In genomic region chr11:64260147-64260708, GRCh38 we compare ENCODE assay signal across 16 cellular contexts. TPM values are rescaled to one million over a fixed set of nuclear protein-coding genes. Genes with fewer than 3 reads are reported as not detected.
DNase-seq lines count a peak whose midpoint lies in the region; ATAC-seq lines count a peak whose summit lies in the region.
"Had no signal": no experiment of that assay in that cellular context is flagged by ENCODE, and none has a peak within 500 bp of the region (broad histone marks: within the 10 kb centered on the region; RNA-seq: fewer than 3 reads in every experiment).

No MANE protein-coding gene starts in this region.

- peaks cover 7% of the 10 kb centered on the region for H3K36me3 Mint-ChIP-seq in activated CD4-positive, alpha-beta T cell treated with anti-CD3 and anti-CD28 coated beads for 36 hours (ENCODE audit: low read depth)
- peaks cover 19% of the 10 kb centered on the region for H3K36me3 Mint-ChIP-seq in memory B cell

- H3K27me3 Mint-ChIP-seq in activated CD4-positive, alpha-beta T cell treated with anti-CD3 and anti-CD28 coated beads for 36 hours, result no peaks in the 10 kb centered on the region
- no peaks in the 10 kb centered on the region for H3K27me3 Mint-ChIP-seq in memory B cell

- CTCF ChIA-PET in activated CD4-positive, alpha-beta T cell treated with anti-CD3 and anti-CD28 coated beads for 36 hours (lab: Charles Lee), result interaction anchor here (1.6 kb wide), 1 partner anchor 10 kb away, joined by 3 read pairs; no protein-coding TSS in a partner anchor

- no peak overlapping the region for H3K4me3 Mint-ChIP-seq in activated CD4-positive, alpha-beta T cell treated with anti-CD3 and anti-CD28 coated beads for 36 hours
- no peak overlapping the region for H3K4me3 Mint-ChIP-seq in memory B cell
- H3K4me3 Mint-ChIP-seq: mesothelial cell of epicardium had no signal

- no peak overlapping the region for H3K27ac Mint-ChIP-seq in activated CD4-positive, alpha-beta T cell treated with anti-CD3 and anti-CD28 coated beads for 36 hours
- peak overlapping the region; percentile 64 for H3K27ac Mint-ChIP-seq in memory B cell
- H3K27ac Mint-ChIP-seq: mesothelial cell of epicardium had no signal

- intact Hi-C loops in activated CD4-positive, alpha-beta T cell treated with anti-CD3 and anti-CD28 coated beads for 36 hours (cut with DNase I, micrococcal nuclease), result no loop called here

- POLR2A ChIA-PET in activated CD4-positive, alpha-beta T cell treated with anti-CD3 and anti-CD28 coated beads for 36 hours (lab: Charles Lee), result no interaction called here

- no peaks in the 10 kb centered on the region for H3K9me3 Mint-ChIP-seq in activated CD4-positive, alpha-beta T cell treated with anti-CD3 and anti-CD28 coated beads for 36 hours (ENCODE audit: low read depth)
- no peaks in the 10 kb centered on the region for H3K9me3 Mint-ChIP-seq in memory B cell
- H3K9me3 Mint-ChIP-seq: mesothelial cell of epicardium had no signal

- peak; percentile 43 for ATAC-seq in activated CD4-positive, alpha-beta T cell treated with anti-CD3 and anti-CD28 coated beads for 36 hours
- ATAC-seq in memory B cell (ENCODE audit: low read depth), result no peak
- no peak for ATAC-seq in HG02885 (IDR thresholded peaks at IDR 0.05; ENCODE audit: poor library complexity, unreplicated experiment)
- ATAC-seq: esophagus mucosa, upper lobe of right lung had no signal

- H3K4me1 Mint-ChIP-seq in activated CD4-positive, alpha-beta T cell treated with anti-CD3 and anti-CD28 coated beads for 36 hours, result peaks cover 11% of the 10 kb centered on the region
- H3K4me1 Mint-ChIP-seq in memory B cell, result peaks cover 9% of the 10 kb centered on the region

- no peak for DNase-seq in activated CD4-positive, alpha-beta T cell treated with anti-CD3 and anti-CD28 coated beads for 36 hours
- DNase-seq in activated CD4-positive, alpha-beta T cell treated with anti-CD3 and anti-CD28 coated beads, Interleukin-2, amount 50 U/mL, for 4 hours, result no peak
- no peak for DNase-seq in memory B cell (ENCODE audit: low spot score in 2 of 2)
- DNase-seq: 8988T; activated naive CD4-positive, alpha-beta T cell; C1 segment of cervical spinal cord; dermis blood vessel endothelial cell; glutamatergic neuron; GM23248; NCI-H187; nucleus accumbens; stimulated activated CD4-positive, alpha-beta T cell treated with anti-CD3 and anti-CD28 coated beads, Interleukin-4, amount 100 ng/mL, for 1 hour; upper lobe of right lung had no signal

RNA-seq across cellular contexts. Expression of gene PLCB3, which starts 8.9 kb away (rescaled TPM):
- 10 to 100 TPM in 1 of 2 experiments, 1 to 10 TPM in 1; 9.0 to 10.9 TPM for total RNA-seq in activated CD4-positive, alpha-beta T cell treated with anti-CD3 and anti-CD28 coated beads for 36 hours

RNA-seq across cellular contexts. Expression of gene PPP1R14B, which starts 13.5 kb away (rescaled TPM):
- 100 to 1,000 TPM; 261 to 267 TPM for total RNA-seq in activated CD4-positive, alpha-beta T cell treated with anti-CD3 and anti-CD28 coated beads for 36 hours

RNA-seq across cellular contexts. Expression of gene FKBP2, which starts 19.3 kb away (rescaled TPM):
- total RNA-seq in activated CD4-positive, alpha-beta T cell treated with anti-CD3 and anti-CD28 coated beads for 36 hours, result 10 to 100 TPM; 19.9 to 21.3 TPM

RNA-seq across cellular contexts. Expression of gene BAD, which starts 24.2 kb away (rescaled TPM):
- total RNA-seq in activated CD4-positive, alpha-beta T cell treated with anti-CD3 and anti-CD28 coated beads for 36 hours, result 10 to 100 TPM; 21.3 to 22.9 TPM

RNA-seq across cellular contexts. Expression of gene GPR137, which starts 25.4 kb away (rescaled TPM):
- 10 to 100 TPM; 23.6 to 27.2 TPM for total RNA-seq in activated CD4-positive, alpha-beta T cell treated with anti-CD3 and anti-CD28 coated beads for 36 hours
